In the genomic region with DNA sequence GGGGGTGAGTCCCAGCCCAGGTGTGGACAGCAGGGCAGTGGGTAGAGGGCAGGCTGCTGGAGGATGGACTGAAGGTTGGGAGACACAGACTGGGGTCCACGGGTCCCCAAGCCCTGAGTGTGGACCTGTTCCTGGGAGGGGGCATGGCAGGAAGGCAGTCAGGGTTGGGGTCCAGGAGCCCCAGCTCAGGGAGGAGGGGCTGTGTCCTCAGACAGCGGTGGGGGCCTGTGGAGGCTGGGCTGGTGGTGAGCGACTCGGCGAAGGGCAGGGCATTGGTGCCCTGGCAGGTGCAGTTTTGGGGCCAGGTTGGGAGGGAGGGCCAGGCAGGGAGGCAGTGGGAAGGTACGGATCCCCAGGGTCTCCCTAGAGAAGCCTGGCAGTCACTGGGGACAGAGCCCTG, we compare ENCODE assay signal across 17 cellular contexts. TPM values are rescaled to one million over a fixed set of nuclear protein-coding genes. Genes with fewer than 3 reads are reported as not detected.
A peak's percentile ranks its signal among the peaks of the same experiment; 100 is the strongest.
DNase-seq lines count a peak whose midpoint lies in the region; ATAC-seq and TF ChIP-seq lines count a peak whose summit lies in the region.
"Had no signal": no experiment of that assay in that cellular context is flagged by ENCODE, and none has a peak within 500 bp of the region (broad histone marks: within the 10 kb centered on the region; RNA-seq: fewer than 3 reads in every experiment).

No MANE protein-coding gene starts in this region.

- H3K4me3 ChIP-seq in right atrium auricular region: no peak overlapping the region
- H3K4me3 ChIP-seq: BLaER1 treated with 17β-estradiol and CSF1 and Interleukin-3, amounts not matched to agents 10 nM and 100 nM; GM12878 had no signal

- ATAC-seq in Right ventricle myocardium superior (ENCODE audit: poor library complexity) (no peak), HG02763 (IDR thresholded peaks at IDR 0.05; ENCODE audit: unreplicated experiment) (no peak)
- no peak for ATAC-seq in stimulated activated memory B cell treated with anti-CD40 and anti-IgM and Interleukin-4, amounts not matched to agents 10 μg/mL and 1 μg/mL and 100 μg/mL, for 72 hours

- H3K36me3 Mint-ChIP-seq in activated CD4-positive, alpha-beta T cell treated with anti-CD3 and anti-CD28 coated beads, Interleukin-2, amount 10 ng/mL, durations not matched to agents 24 days and 14 days (ENCODE audit: low read depth): no peaks in the 10 kb centered on the region
- H3K36me3 Mint-ChIP-seq in activated CD4-positive, alpha-beta T cell treated with anti-CD3 and anti-CD28 coated beads, Interleukin-2, amount 10 ng/mL, durations not matched to agents 7 days and 5 days (ENCODE audit: low read depth): no peaks in the 10 kb centered on the region
- H3K36me3 Mint-ChIP-seq in endothelial cell (ENCODE audit: low read depth, unreplicated experiment): no peaks in the 10 kb centered on the region
- H3K36me3 Mint-ChIP-seq in stimulated activated memory B cell treated with anti-CD40 and anti-IgM and Interleukin-4, amounts not matched to agents 10 μg/mL and 1 μg/mL and 100 μg/mL, for 72 hours: peaks cover 10% of the 10 kb centered on the region
- H3K36me3 Mint-ChIP-seq: CD4-positive, CD25-positive, alpha-beta regulatory T cell had no signal

- H3K4me1 ChIP-seq in right atrium auricular region: peaks cover 0 to 53% of the 10 kb centered on the region in 2 donors

- peaks cover 33% of the 10 kb centered on the region for H3K36me3 ChIP-seq in right atrium auricular region

- peak overlapping the region; percentile 73 to 77 for H3K27ac ChIP-seq in right atrium auricular region
- H3K27ac ChIP-seq: 22Rv1; BLaER1 treated with 17β-estradiol and CSF1 and Interleukin-3, amounts not matched to agents 10 nM and 100 nM had no signal

- POLR2A ChIA-PET in activated CD4-positive, alpha-beta T cell treated with anti-CD3 and anti-CD28 coated beads, Interleukin-2, amount 10 ng/mL, durations not matched to agents 7 days and 5 days (lab: Charles Lee): no interaction called here

- no peak for DNase-seq in activated CD4-positive, alpha-beta T cell treated with anti-CD3 and anti-CD28 coated beads, Interleukin-2, amount 10 ng/mL, durations not matched to agents 24 days and 14 days
- no peak for DNase-seq in activated CD4-positive, alpha-beta T cell treated with anti-CD3 and anti-CD28 coated beads, Interleukin-2, amount 10 ng/mL, durations not matched to agents 7 days and 5 days
- DNase-seq in right atrium auricular region (ENCODE audit: low spot score) (no peak), Right ventricle myocardium superior (no peak), endothelial cell (ENCODE audit: low spot score) (no peak), DMS 273 treated with DMSO at 0.1 percent for 48 hours (lab: John Stamatoyannopoulos, UW) (no peak)
- DNase-seq: Calu3; CD4-positive, CD25-positive, alpha-beta regulatory T cell; DMS79 had no signal

- no peaks in the 10 kb centered on the region for H3K27me3 ChIP-seq in right atrium auricular region

- CTCF ChIA-PET in activated CD4-positive, alpha-beta T cell treated with anti-CD3 and anti-CD28 coated beads, Interleukin-2, amount 10 ng/mL, durations not matched to agents 7 days and 5 days (lab: Charles Lee): interaction anchor here (1.4 kb wide), 1 partner anchor 28 kb away, joined by 3 read pairs; no protein-coding TSS in a partner anchor

- H3K27me3 Mint-ChIP-seq in activated CD4-positive, alpha-beta T cell treated with anti-CD3 and anti-CD28 coated beads, Interleukin-2, amount 10 ng/mL, durations not matched to agents 24 days and 14 days: no peaks in the 10 kb centered on the region
- peaks cover 2% of the 10 kb centered on the region for H3K27me3 Mint-ChIP-seq in activated CD4-positive, alpha-beta T cell treated with anti-CD3 and anti-CD28 coated beads, Interleukin-2, amount 10 ng/mL, durations not matched to agents 7 days and 5 days
- H3K27me3 Mint-ChIP-seq in endothelial cell (ENCODE audit: unreplicated experiment): peaks cover 13% of the 10 kb centered on the region
- no peaks in the 10 kb centered on the region for H3K27me3 Mint-ChIP-seq in stimulated activated memory B cell treated with anti-CD40 and anti-IgM and Interleukin-4, amounts not matched to agents 10 μg/mL and 1 μg/mL and 100 μg/mL, for 72 hours

- TF ChIP-seq CTCF in right atrium auricular region (IDR thresholded peaks at IDR 0.05) (no peak), endothelial cell (IDR thresholded peaks at IDR 0.05; ENCODE audit: unreplicated experiment) (no peak)

- no peaks in the 10 kb centered on the region for H3K9me3 Mint-ChIP-seq in activated CD4-positive, alpha-beta T cell treated with anti-CD3 and anti-CD28 coated beads, Interleukin-2, amount 10 ng/mL, durations not matched to agents 24 days and 14 days
- no peaks in the 10 kb centered on the region for H3K9me3 Mint-ChIP-seq in activated CD4-positive, alpha-beta T cell treated with anti-CD3 and anti-CD28 coated beads, Interleukin-2, amount 10 ng/mL, durations not matched to agents 7 days and 5 days
- H3K9me3 Mint-ChIP-seq in endothelial cell (ENCODE audit: unreplicated experiment): no peaks in the 10 kb centered on the region
- no peaks in the 10 kb centered on the region for H3K9me3 Mint-ChIP-seq in stimulated activated memory B cell treated with anti-CD40 and anti-IgM and Interleukin-4, amounts not matched to agents 10 μg/mL and 1 μg/mL and 100 μg/mL, for 72 hours

- intact Hi-C loops in activated CD4-positive, alpha-beta T cell treated with anti-CD3 and anti-CD28 coated beads, Interleukin-2, amount 10 ng/mL, durations not matched to agents 24 days and 14 days (cut with micrococcal nuclease): no loop called here
- intact Hi-C loops in Right ventricle myocardium superior (cut with DNase I): no loop called here

- no peak overlapping the region for H3K4me3 Mint-ChIP-seq in activated CD4-positive, alpha-beta T cell treated with anti-CD3 and anti-CD28 coated beads, Interleukin-2, amount 10 ng/mL, durations not matched to agents 24 days and 14 days
- H3K4me3 Mint-ChIP-seq in activated CD4-positive, alpha-beta T cell treated with anti-CD3 and anti-CD28 coated beads, Interleukin-2, amount 10 ng/mL, durations not matched to agents 7 days and 5 days: no peak overlapping the region
- no peak overlapping the region for H3K4me3 Mint-ChIP-seq in endothelial cell (ENCODE audit: unreplicated experiment)
- H3K4me3 Mint-ChIP-seq in stimulated activated memory B cell treated with anti-CD40 and anti-IgM and Interleukin-4, amounts not matched to agents 10 μg/mL and 1 μg/mL and 100 μg/mL, for 72 hours: no peak overlapping the region
- H3K4me3 Mint-ChIP-seq: CD4-positive, CD25-positive, alpha-beta regulatory T cell had no signal

- no peaks in the 10 kb centered on the region for H3K9me3 ChIP-seq in right atrium auricular region
- H3K9me3 ChIP-seq: BLaER1 treated with 17β-estradiol and CSF1 and Interleukin-3, amounts not matched to agents 10 nM and 100 nM had no signal

- H3K4me1 Mint-ChIP-seq in activated CD4-positive, alpha-beta T cell treated with anti-CD3 and anti-CD28 coated beads, Interleukin-2, amount 10 ng/mL, durations not matched to agents 24 days and 14 days: no peaks in the 10 kb centered on the region
- H3K4me1 Mint-ChIP-seq in activated CD4-positive, alpha-beta T cell treated with anti-CD3 and anti-CD28 coated beads, Interleukin-2, amount 10 ng/mL, durations not matched to agents 7 days and 5 days: no peaks in the 10 kb centered on the region
- no peaks in the 10 kb centered on the region for H3K4me1 Mint-ChIP-seq in endothelial cell (ENCODE audit: unreplicated experiment)
- peaks cover 28% of the 10 kb centered on the region for H3K4me1 Mint-ChIP-seq in stimulated activated memory B cell treated with anti-CD40 and anti-IgM and Interleukin-4, amounts not matched to agents 10 μg/mL and 1 μg/mL and 100 μg/mL, for 72 hours
- H3K4me1 Mint-ChIP-seq: CD4-positive, CD25-positive, alpha-beta regulatory T cell had no signal

- peak overlapping the region; percentile 42 for H3K27ac Mint-ChIP-seq in activated CD4-positive, alpha-beta T cell treated with anti-CD3 and anti-CD28 coated beads, Interleukin-2, amount 10 ng/mL, durations not matched to agents 24 days and 14 days
- no peak overlapping the region for H3K27ac Mint-ChIP-seq in activated CD4-positive, alpha-beta T cell treated with anti-CD3 and anti-CD28 coated beads, Interleukin-2, amount 10 ng/mL, durations not matched to agents 7 days and 5 days
- peak overlapping the region; percentile 42 for H3K27ac Mint-ChIP-seq in endothelial cell (ENCODE audit: unreplicated experiment)
- peak overlapping the region; percentile 30 for H3K27ac Mint-ChIP-seq in stimulated activated memory B cell treated with anti-CD40 and anti-IgM and Interleukin-4, amounts not matched to agents 10 μg/mL and 1 μg/mL and 100 μg/mL, for 72 hours
- H3K27ac Mint-ChIP-seq: CD4-positive, CD25-positive, alpha-beta regulatory T cell had no signal

RNA-seq across cellular contexts. Expression of a gene that starts 34.0 kb away (rescaled TPM):
- not detected in 2 replicates for total RNA-seq in activated CD4-positive, alpha-beta T cell treated with anti-CD3 and anti-CD28 coated beads, Interleukin-2, amount 10 ng/mL, durations not matched to agents 24 days and 14 days
- not detected for total RNA-seq in activated CD4-positive, alpha-beta T cell treated with anti-CD3 and anti-CD28 coated beads, Interleukin-2, amount 10 ng/mL, durations not matched to agents 7 days and 5 days
- total RNA-seq in right atrium auricular region (10 to 100 TPM; 31.0 to 68.9 TPM), Right ventricle myocardium superior (33.7 TPM), endothelial cell (ENCODE audit: unreplicated experiment) (0.69 TPM)
- total RNA-seq: A673; CD4-positive, CD25-positive, alpha-beta regulatory T cell; G401 had no signal

RNA-seq across cellular contexts. Expression of a gene that starts 35.1 kb away (rescaled TPM):
- 76.1 and 81.6 TPM in 2 replicates for total RNA-seq in activated CD4-positive, alpha-beta T cell treated with anti-CD3 and anti-CD28 coated beads, Interleukin-2, amount 10 ng/mL, durations not matched to agents 24 days and 14 days
- 10 to 100 TPM; 69.0 to 69.1 TPM for total RNA-seq in activated CD4-positive, alpha-beta T cell treated with anti-CD3 and anti-CD28 coated beads, Interleukin-2, amount 10 ng/mL, durations not matched to agents 7 days and 5 days
- total RNA-seq in right atrium auricular region: 100 to 1,000 TPM; 256 to 321 TPM
- 280 TPM for total RNA-seq in Right ventricle myocardium superior
- total RNA-seq in endothelial cell (ENCODE audit: unreplicated experiment): 92.2 TPM

RNA-seq across cellular contexts. Expression of a gene that starts 55.3 kb away (rescaled TPM):
- not detected in 2 replicates for total RNA-seq in activated CD4-positive, alpha-beta T cell treated with anti-CD3 and anti-CD28 coated beads, Interleukin-2, amount 10 ng/mL, durations not matched to agents 24 days and 14 days
- under 1 TPM in 1 of 2 experiments, not detected in 1; 0.10 TPM for total RNA-seq in activated CD4-positive, alpha-beta T cell treated with anti-CD3 and anti-CD28 coated beads, Interleukin-2, amount 10 ng/mL, durations not matched to agents 7 days and 5 days
- not detected for total RNA-seq in right atrium auricular region
- 1.9 TPM for total RNA-seq in Right ventricle myocardium superior
- 2.4 TPM for total RNA-seq in endothelial cell (ENCODE audit: unreplicated experiment)
- total RNA-seq: Calu3; CD4-positive, CD25-positive, alpha-beta regulatory T cell; G401; HT-29 had no signal

Comparison
In these comparisons a context has a peak if more than half of its experiments do, and no peak if none do; other contexts are left out.
1. RNA of a gene that starts 34.0 kb away (total RNA-seq): 31.0 to 68.9 TPM in right atrium auricular region and 33.7 TPM in Right ventricle myocardium superior (single experiment); 0.69 TPM in endothelial cell (single experiment), not detected in activated CD4-positive, alpha-beta T cell treated with anti-CD3 and anti-CD28 coated beads, Interleukin-2, amount 10 ng/mL, durations not matched to agents 7 days and 5 days and not detected in activated CD4-positive, alpha-beta T cell treated with anti-CD3 and anti-CD28 coated beads, Interleukin-2, amount 10 ng/mL, durations not matched to agents 24 days and 14 days; every median in the first group is over 10 times any median in the second.